20 cellular contexts compared by ENCODE assay signal in genomic region chr11:47442514-47442913, GRCh38. TPM values are rescaled to one million over a fixed set of nuclear protein-coding genes. Genes with fewer than 3 reads are reported as not detected.
A peak's percentile ranks its signal among the peaks of the same experiment; 100 is the strongest.
DNase-seq lines count a peak whose midpoint lies in the region; ATAC-seq and TF ChIP-seq lines count a peak whose summit lies in the region.
"Had no signal": no experiment of that assay in that cellular context is flagged by ENCODE, and none has a peak within 500 bp of the region (broad histone marks: within the 10 kb centered on the region; RNA-seq: fewer than 3 reads in every experiment).

No MANE protein-coding gene starts in this region.

- no peaks in the 10 kb centered on the region for H3K27me3 ChIP-seq in left lung
- H3K27me3 ChIP-seq: BE2C, tibial artery had no signal

- TF ChIP-seq CTCF in left lung (IDR thresholded peaks at IDR 0.05), result no peak

- intact Hi-C loops in head of caudate nucleus (cut with DNase I), result no loop called here
- intact Hi-C loops in left lung (cut with DNase I), result no loop called here

- no peak for ATAC-seq in left lung
- ATAC-seq: activated CD8-positive, alpha-beta T cell treated with anti-CD3 and anti-CD28 coated beads, Interleukin-2, amount 10 ng/mL, durations not matched to agents 7 days and 5 days had no signal

- H3K9me3 ChIP-seq in left lung, result no peaks in the 10 kb centered on the region
- H3K9me3 ChIP-seq: BE2C, tibial artery had no signal

- H3K27ac ChIP-seq in left lung, result no peak overlapping the region
- H3K27ac ChIP-seq: tibial artery had no signal

- no peaks in the 10 kb centered on the region for H3K36me3 ChIP-seq in left lung
- H3K36me3 ChIP-seq: BE2C, tibial artery had no signal

- no peak overlapping the region for H3K4me3 ChIP-seq in left lung
- H3K4me3 ChIP-seq: GM12878, tibial artery had no signal

- no peaks in the 10 kb centered on the region for H3K4me1 ChIP-seq in left lung
- H3K4me1 ChIP-seq: BE2C, tibial artery had no signal

- DNase-seq in amygdala (lab: John Stamatoyannopoulos, UW) (peak in 29 of 56 donors; percentile 10 to 73 (median 31)), head of caudate nucleus (peak in 33 of 42 donors; percentile 32 to 81 (median 56)), midbrain (lab: John Stamatoyannopoulos, UW) (peak; percentile 55), superior temporal gyrus (ENCODE audit: extremely low spot score) (peak; percentile 38), left lung (no peak), HPDE6-E6E7 (ENCODE audit: extremely low spot score) (no peak)
- DNase-seq in activated CD4-positive, CD25-positive, alpha-beta regulatory T cell treated with anti-CD3 and anti-CD28 coated beads, Interleukin-2, amount 50 U/mL, for 72 hours, result no peak
- DNase-seq: activated CD4-positive, alpha-beta T cell treated with anti-CD3 and anti-CD28 coated beads for 36 hours; activated CD8-positive, alpha-beta T cell treated with anti-CD3 and anti-CD28 coated beads, Interleukin-2, amount 10 ng/mL, durations not matched to agents 7 days and 5 days; activated naive CD4-positive, alpha-beta T cell treated with anti-CD3 and anti-CD28 coated beads for 36 hours; Karpas-422; naive B cell; NCI-H2029 treated with DMSO at 0.1 percent for 48 hours; NCI-H226; retina; stimulated activated CD4-positive, alpha-beta T cell treated with anti-CD3 and anti-CD28 coated beads, Interleukin-2, amount 100 ng/mL, for 24 hours; tibial artery had no signal

RNA-seq across cellular contexts. Expression of gene RAPSN, which starts 6.4 kb away (rescaled TPM):
- total RNA-seq in left lung, result 1 to 10 TPM in 1 of 2 donors, under 1 TPM in 1; 0.79 to 1.0 TPM
- total RNA-seq: activated naive CD4-positive, alpha-beta T cell treated with anti-CD3 and anti-CD28 coated beads for 36 hours; frontal cortex had no signal

RNA-seq across cellular contexts. Expression of gene PSMC3, which starts 16.3 kb away (rescaled TPM):
- 100 to 1,000 TPM in 1 of 2 donors, 10 to 100 TPM in 1; 86.7 to 133 TPM for total RNA-seq in left lung

RNA-seq across cellular contexts. Expression of gene SLC39A13, which starts 34.1 kb away (rescaled TPM):
- 10 to 100 TPM; 60.1 to 66.1 TPM for total RNA-seq in left lung

Comparison
In these comparisons a context has a peak if more than half of its experiments do, and no peak if none do; other contexts are left out.
1. DNase-seq: peak in amygdala (29 of 56), head of caudate nucleus (33 of 42), midbrain (single experiment) and superior temporal gyrus (single experiment); none in left lung (0 of 2), activated CD4-positive, CD25-positive, alpha-beta regulatory T cell treated with anti-CD3 and anti-CD28 coated beads, Interleukin-2, amount 50 U/mL, for 72 hours (single experiment) and HPDE6-E6E7 (single experiment).